In genomic region chr12:109446-109845, GRCh38 we compare ENCODE assay signal across 18 cellular contexts. TPM values are rescaled to one million over a fixed set of nuclear protein-coding genes. Genes with fewer than 3 reads are reported as not detected.
DNase-seq lines count a peak whose midpoint lies in the region; ATAC-seq and TF ChIP-seq lines count a peak whose summit lies in the region.
"Had no signal": no experiment of that assay in that cellular context is flagged by ENCODE, and none has a peak within 500 bp of the region (broad histone marks: within the 10 kb centered on the region; RNA-seq: fewer than 3 reads in every experiment).

No MANE protein-coding gene starts in this region.

- H3K9me3 Mint-ChIP-seq in GM23338 (no peaks in the 10 kb centered on the region), T-cell (no peaks in the 10 kb centered on the region)

- no peaks in the 10 kb centered on the region for H4K20me1 ChIP-seq in GM23338 (replicated peaks; ENCODE audit: insufficient read depth)
- H4K20me1 ChIP-seq in hepatocyte (ENCODE audit: insufficient read depth, poor library complexity, severe bottlenecking), result no peaks in the 10 kb centered on the region

- H3K4me1 ChIP-seq in GM23338 (ENCODE audit: insufficient read depth) (peaks cover 46% of the 10 kb centered on the region), hepatocyte (ENCODE audit: insufficient read depth) (peaks cover 48% of the 10 kb centered on the region)
- H3K4me1 ChIP-seq: tibial artery had no signal

- H3F3A ChIP-seq in GM23338 (replicated peaks; ENCODE audit: low read depth), result peaks cover 12% of the 10 kb centered on the region; the same call in 1 of the 2 replicates

- H3K4me3 Mint-ChIP-seq in GM23338 (no peak overlapping the region; the same call in 2 of the 3 replicates), T-cell (no peak overlapping the region)

- CTCF ChIA-PET in T-cell (lab: Charles Lee), result no interaction called here

- H3K27me3 ChIP-seq in GM23338 (ENCODE audit: insufficient read depth), result 0 out of 2 replicates have a peak, but pooled peaks cover under 1% of the 10 kb centered on the region
- H3K27me3 ChIP-seq in hepatocyte, result no peaks in the 10 kb centered on the region

- peak overlapping the region; percentile 91 for H3K27ac ChIP-seq in GM23338 (ENCODE audit: low read depth)
- peak overlapping the region; percentile 1 for H3K27ac ChIP-seq in hepatocyte
- H3K27ac ChIP-seq: epithelial cell of prostate, neutrophil, psoas muscle, SJCRH30, tibial artery had no signal

- H2AFZ ChIP-seq in GM23338 (peak overlapping the region; percentile 73), hepatocyte (no peak overlapping the region)

- H3K36me3 ChIP-seq in GM23338 (ENCODE audit: insufficient read depth), result no peaks in the 10 kb centered on the region
- H3K36me3 ChIP-seq in hepatocyte (replicated peaks; ENCODE audit: insufficient read depth, low read depth), result no peaks in the 10 kb centered on the region
- H3K36me3 ChIP-seq: neutrophil, SJCRH30, tibial artery had no signal

- WGBS in hepatocyte (ENCODE audit: low lambda C conversion rate, missing lambda C conversion rate), result 67% methylated on average over 6 of the region's 6 CpGs

- H3K27ac Mint-ChIP-seq in GM23338 (peak overlapping the region; percentile 66), T-cell (no peak overlapping the region)

- H3K27me3 Mint-ChIP-seq in GM23338 (ENCODE audit: insufficient read depth, low read depth, poor library complexity), result peaks cover 10% of the 10 kb centered on the region
- H3K27me3 Mint-ChIP-seq in T-cell, result peaks cover 18 to 22% of the 10 kb centered on the region in 2 donors

- H3K79me2 ChIP-seq in GM23338 (replicated peaks; ENCODE audit: insufficient read depth) (no peaks in the 10 kb centered on the region), hepatocyte (no peaks in the 10 kb centered on the region)

- H3K4me3 ChIP-seq in GM23338 (peak overlapping the region; percentile 14; the same call in 1 of the 2 replicates), hepatocyte (no peak overlapping the region)
- H3K4me3 ChIP-seq: psoas muscle, SJCRH30, skin epidermis, tibial artery had no signal

- POLR2A ChIA-PET in T-cell (lab: Charles Lee), result no interaction called here

- ATAC-seq in GM23338 (no peak), sciatic nerve (no peak), GM18867 (IDR thresholded peaks at IDR 0.05; ENCODE audit: unreplicated experiment) (no peak), T-cell (replicated peaks in 1 of 4) (no peak)
- ATAC-seq: stimulated activated naive CD8-positive, alpha-beta T cell treated with anti-CD3 and anti-CD28 coated beads, Interleukin-15, Interleukin-2, amounts not matched to agents 100 U/mL and 50 U/mL, for 24 hours had no signal

- intact Hi-C loops in sciatic nerve (cut with DNase I), result no loop called here

- TF ChIP-seq CTCF in GM23338 (conservative IDR thresholded peaks at IDR 0.05; ENCODE audit: low read depth in 2 of 2) (no peak; a peak in 1 of 4 replicates), hepatocyte (IDR thresholded peaks at IDR 0.05; ENCODE audit: poor library complexity) (no peak)

- DNase-seq in GM23338 (ENCODE audit: low spot score), result no peak
- DNase-seq in NOMO-1 treated with DMSO at 0.1 percent for 48 hours (lab: John Stamatoyannopoulos, UW; ENCODE audit: unreplicated experiment), result peak; percentile 10
- DNase-seq in hepatocyte (ENCODE audit: low spot score), result no peak
- DNase-seq in sciatic nerve (ENCODE audit: low spot score), result peak; percentile 2
- no peak for DNase-seq in activated naive CD4-positive, alpha-beta T cell (lab: John Stamatoyannopoulos, UW)
- DNase-seq in T-cell, result no peak
- DNase-seq: activated CD4-positive, alpha-beta T cell treated with anti-CD3 and anti-CD28 coated beads, Interleukin-2, amount 50 U/mL, for 4 hours; COR-L47; NCI-H1417 treated with DMSO at 0.1 percent for 48 hours; NCI-H524 treated with DMSO at 0.1 percent for 48 hours; psoas muscle; SJCRH30; stimulated activated naive CD8-positive, alpha-beta T cell treated with anti-CD3 and anti-CD28 coated beads, Interleukin-15, Interleukin-2, amounts not matched to agents 100 U/mL and 50 U/mL, for 24 hours had no signal

- H3K9me2 ChIP-seq in GM23338 (ENCODE audit: insufficient read depth), result no peaks in the 10 kb centered on the region
- H3K9me2 ChIP-seq in hepatocyte (replicated peaks; ENCODE audit: insufficient read depth), result no peaks in the 10 kb centered on the region

- H3K4me2 ChIP-seq in GM23338, result peak overlapping the region; percentile 72
- no peak overlapping the region for H3K4me2 ChIP-seq in hepatocyte

- H3K4me1 Mint-ChIP-seq in GM23338, result peaks cover 60% of the 10 kb centered on the region
- peaks cover 12 to 17% (median 12%) of the 10 kb centered on the region in 3 donors for H3K4me1 Mint-ChIP-seq in T-cell

- H3K36me3 Mint-ChIP-seq in GM23338 (ENCODE audit: low read depth), result no peaks in the 10 kb centered on the region
- H3K36me3 Mint-ChIP-seq in T-cell, result no peaks in the 10 kb centered on the region

- H3K9me3 ChIP-seq in hepatocyte (ENCODE audit: low read depth), result no peaks in the 10 kb centered on the region
- H3K9me3 ChIP-seq: neutrophil, psoas muscle, SJCRH30, tibial artery had no signal

TF ChIP-seq in GM23338, 12 proteins besides CTCF, POLR2A, EP300 and RAD21 (continues in another document):
- TF ChIP-seq EZH2 (IDR thresholded peaks at IDR 0.05; ENCODE audit: low read depth, unreplicated experiment) (no peak), ETS1 (IDR thresholded peaks at IDR 0.05) (no peak), NANOG (IDR thresholded peaks at IDR 0.05; ENCODE audit: borderline replicate concordance) (no peak), POLR2AphosphoS5 (IDR thresholded peaks at IDR 0.05; ENCODE audit: low read depth) (no peak), ZNF114 (CRISPR knock-in tag; IDR thresholded peaks at IDR 0.05) (no peak), ZNF331 (CRISPR knock-in tag; IDR thresholded peaks at IDR 0.05; ENCODE audit: low read depth) (no peak), EZH2phosphoT487 (IDR thresholded peaks at IDR 0.05; ENCODE audit: unreplicated experiment) (no peak), CREB1 (CRISPR knock-in tag; IDR thresholded peaks at IDR 0.05; ENCODE audit: low read depth) (no peak), JUNB (IDR thresholded peaks at IDR 0.05; ENCODE audit: unreplicated experiment) (no peak), REST (IDR thresholded peaks at IDR 0.05; ENCODE audit: unreplicated experiment) (no peak)

RNA-seq across cellular contexts. Expression of gene IQSEC3, which starts 42.9 kb away (rescaled TPM):
- total RNA-seq in GM23338 (2014; rRNA removed; shearing (Covaris generic)), result 2.1 and 3.8 TPM in 2 replicates
- polyA plus RNA-seq in GM23338 (2016; fragmentation: Nextera tagmentation; extraction: Ambion mirVana) (3.3 and 3.6 TPM in 2 replicates), hepatocyte (2.7 and 4.3 TPM in 2 replicates)
- total RNA-seq in hepatocyte (0.36 and 0.70 TPM in 2 replicates), sciatic nerve (6.8 TPM), T-cell (1 to 10 TPM in 4 of 5 donors, under 1 TPM in 1; 0.30 to 7.3 (median 2.9) TPM)
- total RNA-seq: SJCRH30 had no signal

Comparison
In these comparisons a context has a peak if more than half of its experiments do, and no peak if none do; other contexts are left out.
1. DNase-seq: peak in NOMO-1 treated with DMSO at 0.1 percent for 48 hours (single experiment) and sciatic nerve (single experiment); none in GM23338 (single experiment), hepatocyte (single experiment), activated naive CD4-positive, alpha-beta T cell (0 of 4) and T-cell (0 of 34).